Comparison of ENCODE assay signal across 8 cellular contexts in the genomic region with DNA sequence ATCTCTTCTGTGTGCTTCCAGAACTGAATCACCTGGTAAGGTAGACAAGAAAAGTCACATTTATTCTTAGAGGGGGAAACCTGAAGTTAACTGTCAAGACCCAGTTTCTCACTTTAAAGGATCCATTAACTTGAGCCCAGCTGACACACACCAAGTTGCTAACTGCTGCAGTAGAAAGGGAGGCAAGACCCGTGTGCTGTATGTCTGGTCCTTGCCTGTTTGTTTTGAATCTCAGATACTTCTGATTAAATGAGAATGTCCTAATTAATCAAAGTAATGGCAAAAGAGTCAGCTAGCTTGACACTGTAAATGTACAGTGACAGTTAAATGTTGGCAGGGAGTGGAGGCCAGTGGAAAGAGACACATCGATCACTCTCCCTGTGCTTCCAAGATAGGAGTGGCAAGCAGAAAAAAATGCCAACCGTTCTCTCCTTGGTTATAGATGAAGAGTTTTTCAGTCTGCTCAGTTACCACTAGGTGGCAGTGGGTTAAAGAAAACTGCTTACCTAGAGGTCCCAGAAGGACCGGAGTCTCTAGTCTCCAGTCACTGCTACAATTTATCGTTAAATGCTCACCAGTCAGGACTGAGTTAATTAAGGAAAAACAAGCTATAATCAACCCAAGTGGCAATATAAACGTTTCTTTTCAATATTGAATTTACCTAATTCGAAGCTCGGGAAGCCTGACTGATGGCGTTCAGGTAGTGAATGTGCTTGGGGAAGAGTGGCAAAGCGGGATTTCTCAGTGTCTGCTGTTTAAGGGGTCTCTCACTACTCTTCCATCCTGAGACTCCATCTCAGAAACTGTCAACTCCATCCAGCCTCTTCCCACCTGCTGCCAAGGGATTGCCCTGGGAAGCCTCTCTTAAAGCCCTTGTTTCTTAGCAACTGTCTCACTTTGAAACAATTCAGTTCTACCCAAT. TPM values are rescaled to one million over a fixed set of nuclear protein-coding genes. Genes with fewer than 3 reads are reported as not detected.
DNase-seq lines count a peak whose midpoint lies in the region; ATAC-seq, FAIRE-seq and TF ChIP-seq lines count a peak whose summit lies in the region.

No MANE protein-coding gene starts in this region.

- no peaks in the 10 kb centered on the region for H3K27me3 Mint-ChIP-seq in naive B cell
- H3K27me3 Mint-ChIP-seq in activated T-helper 2 cell treated with anti-CD3 and anti-CD28 coated beads, Interferon-gamma antibody, Interleukin-2, Interleukin-4, amounts not matched to agents 10 μg/mL and 5 μg/mL and 100 μg/mL, durations not matched to agents 14 hours and 24 hours and 36 hours (ENCODE audit: low read depth): no peaks in the 10 kb centered on the region

- H3K9me3 ChIP-seq in A549 (no peaks in the 10 kb centered on the region), esophagus squamous epithelium (no peaks in the 10 kb centered on the region)

- peak; percentile 77 to 82 for TF ChIP-seq RAD21 in A549 (conservative IDR thresholded peaks at IDR 0.05 in 1 of 2, IDR thresholded peaks at IDR 0.05 in 1 of 2)

- H3K4me1 Mint-ChIP-seq in naive B cell: peaks cover 0 to 4% (median 2%) of the 10 kb centered on the region in 3 donors
- peaks cover 14% of the 10 kb centered on the region for H3K4me1 Mint-ChIP-seq in activated T-helper 2 cell treated with anti-CD3 and anti-CD28 coated beads, Interferon-gamma antibody, Interleukin-2, Interleukin-4, amounts not matched to agents 10 μg/mL and 5 μg/mL and 100 μg/mL, durations not matched to agents 14 hours and 24 hours and 36 hours (ENCODE audit: low read depth)

- H3K27ac Mint-ChIP-seq in naive B cell: peak overlapping the region in 1 of 6 donors; percentile 55
- no peak overlapping the region for H3K27ac Mint-ChIP-seq in activated T-helper 2 cell treated with anti-CD3 and anti-CD28 coated beads, Interferon-gamma antibody, Interleukin-2, Interleukin-4, amounts not matched to agents 10 μg/mL and 5 μg/mL and 100 μg/mL, durations not matched to agents 14 hours and 24 hours and 36 hours

- no peak for TF ChIP-seq EP300 in A549 (IDR thresholded peaks at IDR 0.05)

- no peak overlapping the region for H3K27ac ChIP-seq in A549
- H3K27ac ChIP-seq in esophagus squamous epithelium: no peak overlapping the region

- POLR2A ChIA-PET in A549 (lab: Yijun Ruan, JAX): no interaction called here

- ATAC-seq in A549 (peak; percentile 94 to 98), naive B cell (ENCODE audit: low read depth in 2 of 2) (peak; percentile 78 to 83)

- DNase-seq in A549 (ENCODE audit: low read depth in 1 of 2, low spot score in 1 of 2) (peak; percentile 67 to 72), GDM1 (lab: John Stamatoyannopoulos, UW) (peak; percentile 12), HCEC 1CT (peak; percentile 60), NCI-H1436 (lab: John Stamatoyannopoulos, UW) (peak; percentile 75), SKM-1 treated with dmso at 0.1 percent for 144 hours (lab: John Stamatoyannopoulos, UW; ENCODE audit: unreplicated experiment) (peak; percentile 61), esophagus squamous epithelium (lab: John Stamatoyannopoulos, UW) (no peak), naive B cell (peak; percentile 41)
- no peak for DNase-seq in activated T-helper 2 cell treated with anti-CD3 and anti-CD28 coated beads, Interferon-gamma antibody, Interleukin-2, Interleukin-4, amounts not matched to agents 10 μg/mL and 5 μg/mL and 100 μg/mL, durations not matched to agents 14 hours and 24 hours and 36 hours (ENCODE audit: low spot score)

- peaks cover 0 to 38% (median 0%) of the 10 kb centered on the region in 3 donors for H3K36me3 ChIP-seq in esophagus squamous epithelium

- no peak overlapping the region for H3K4me3 Mint-ChIP-seq in naive B cell
- no peak overlapping the region for H3K4me3 Mint-ChIP-seq in activated T-helper 2 cell treated with anti-CD3 and anti-CD28 coated beads, Interferon-gamma antibody, Interleukin-2, Interleukin-4, amounts not matched to agents 10 μg/mL and 5 μg/mL and 100 μg/mL, durations not matched to agents 14 hours and 24 hours and 36 hours (ENCODE audit: low read depth)

- intact Hi-C loops in esophagus squamous epithelium (cut with DNase I): no loop called here
- intact Hi-C loops in activated T-helper 2 cell treated with anti-CD3 and anti-CD28 coated beads, Interferon-gamma antibody, Interleukin-2, Interleukin-4, amounts not matched to agents 10 μg/mL and 5 μg/mL and 100 μg/mL, durations not matched to agents 14 hours and 24 hours and 36 hours (cut with micrococcal nuclease): loop anchor here (2.0 to 5.0 kb wide), 3 partner anchors 157 to 233 kb away; no protein-coding TSS in a partner anchor

- H3K4me2 ChIP-seq in A549: peak overlapping the region; percentile 33; the same call in 1 of the 3 replicates

- 46% methylated on average over 10 of the region's 10 CpGs for WGBS in A549 (ENCODE audit: missing lambda C conversion rate)
- WGBS in esophagus squamous epithelium, 2 donors: 33 to 36% methylated on average over 10 of the region's 10 CpGs

- CTCF ChIA-PET in A549 (lab: Yijun Ruan, JAX): interaction anchor here (0.5 to 7.8 kb wide), 38 partner anchors 8 to 1549 kb away, joined by 3 to 78 read pairs (median 4); a partner anchor contains a TSS

- no peaks in the 10 kb centered on the region for H3K27me3 ChIP-seq in esophagus squamous epithelium

- H3K9me3 Mint-ChIP-seq in naive B cell: no peaks in the 10 kb centered on the region
- no peaks in the 10 kb centered on the region for H3K9me3 Mint-ChIP-seq in activated T-helper 2 cell treated with anti-CD3 and anti-CD28 coated beads, Interferon-gamma antibody, Interleukin-2, Interleukin-4, amounts not matched to agents 10 μg/mL and 5 μg/mL and 100 μg/mL, durations not matched to agents 14 hours and 24 hours and 36 hours

- H3K4me3 ChIP-seq in A549 (no peak overlapping the region), esophagus squamous epithelium (no peak overlapping the region)

- H3K4me1 ChIP-seq in A549: no peaks in the 10 kb centered on the region
- peaks cover 0 to 8% (median 0%) of the 10 kb centered on the region in 3 donors for H3K4me1 ChIP-seq in esophagus squamous epithelium

- no peaks in the 10 kb centered on the region for H3K36me3 Mint-ChIP-seq in naive B cell
- H3K36me3 Mint-ChIP-seq in activated T-helper 2 cell treated with anti-CD3 and anti-CD28 coated beads, Interferon-gamma antibody, Interleukin-2, Interleukin-4, amounts not matched to agents 10 μg/mL and 5 μg/mL and 100 μg/mL, durations not matched to agents 14 hours and 24 hours and 36 hours (ENCODE audit: low read depth): peaks cover 15% of the 10 kb centered on the region

- TF ChIP-seq POLR2A in A549 (IDR thresholded peaks at IDR 0.05; ENCODE audit: low read length) (no peak), esophagus squamous epithelium (IDR thresholded peaks at IDR 0.05) (no peak)

- peak; percentile 23 for FAIRE-seq in A549 (lab: Jason Lieb, UNC)

- TF ChIP-seq CTCF in A549 (IDR thresholded peaks at IDR 0.05) (peak; percentile 88), esophagus squamous epithelium (IDR thresholded peaks at IDR 0.05) (peak; percentile 57 to 80 (median 73))

TF ChIP-seq in A549, 52 proteins besides CTCF, POLR2A, EP300 and RAD21:
- TF ChIP-seq ESRRA (IDR thresholded peaks at IDR 0.05; ENCODE audit: borderline replicate concordance, low read length) (no peak), NR3C1 (IDR thresholded peaks at IDR 0.05) (no peak), SMC3 (IDR thresholded peaks at IDR 0.05) (peak; percentile 69), EHF (CRISPR knock-in tag; IDR thresholded peaks at IDR 0.05) (no peak)
- TF ChIP-seq, protein P1, sequence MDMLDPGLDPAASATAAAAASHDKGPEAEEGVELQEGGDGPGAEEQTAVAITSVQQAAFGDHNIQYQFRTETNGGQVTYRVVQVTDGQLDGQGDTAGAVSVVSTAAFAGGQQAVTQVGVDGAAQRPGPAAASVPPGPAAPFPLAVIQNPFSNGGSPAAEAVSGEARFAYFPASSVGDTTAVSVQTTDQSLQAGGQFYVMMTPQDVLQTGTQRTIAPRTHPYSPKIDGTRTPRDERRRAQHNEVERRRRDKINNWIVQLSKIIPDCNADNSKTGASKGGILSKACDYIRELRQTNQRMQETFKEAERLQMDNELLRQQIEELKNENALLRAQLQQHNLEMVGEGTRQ (IDR thresholded peaks at IDR 0.05): no peak
- TF ChIP-seq, protein P2, sequence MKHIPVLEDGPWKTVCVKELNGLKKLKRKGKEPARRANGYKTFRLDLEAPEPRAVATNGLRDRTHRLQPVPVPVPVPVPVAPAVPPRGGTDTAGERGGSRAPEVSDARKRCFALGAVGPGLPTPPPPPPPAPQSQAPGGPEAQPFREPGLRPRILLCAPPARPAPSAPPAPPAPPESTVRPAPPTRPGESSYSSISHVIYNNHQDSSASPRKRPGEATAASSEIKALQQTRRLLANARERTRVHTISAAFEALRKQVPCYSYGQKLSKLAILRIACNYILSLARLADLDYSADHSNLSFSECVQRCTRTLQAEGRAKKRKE (CRISPR knock-in tag; IDR thresholded peaks at IDR 0.05; ENCODE audit: low read depth): no peak

RNA-seq across cellular contexts. Expression of a gene that starts 18.4 kb away (rescaled TPM):
- 3.7 and 4.1 TPM in 2 replicates for polyA plus RNA-seq in A549 (2011; rRNA removed)
- polyA plus RNA-seq in A549 (2012; cell fraction: cytosol; rRNA removed): 0.89 and 1.1 TPM in 2 replicates
- polyA plus RNA-seq in A549 (2012; cell fraction: nucleus; rRNA removed): 1.1 and 1.4 TPM in 2 replicates
- 2.7 to 2.9 TPM (median 2.8 TPM) in 3 replicates for polyA plus RNA-seq in A549 (2017; fragmentation: RNase III; extraction: RNeasy Plus Mini Kit Qiagen cat#74134 plus additional on column Dnase treatment)
- polyA minus RNA-seq in A549 (2011; rRNA and poly(A)+ RNA removed): 2.3 and 2.7 TPM in 2 replicates
- total RNA-seq in esophagus squamous epithelium: 1 to 10 TPM; 2.1 to 6.7 (median 3.6) TPM
- polyA plus RNA-seq in naive B cell (ENCODE audit: low read depth in 6 of 6): under 1 TPM in 5 of 6 donors, not detected in 1; 0.27 to 0.69 (median 0.28) TPM
- total RNA-seq in activated T-helper 2 cell treated with anti-CD3 and anti-CD28 coated beads, Interferon-gamma antibody, Interleukin-2, Interleukin-4, amounts not matched to agents 10 μg/mL and 5 μg/mL and 100 μg/mL, durations not matched to agents 14 hours and 24 hours and 36 hours: 8.7 and 8.9 TPM in 2 replicates

RNA-seq across cellular contexts. Expression of a gene that starts 30.7 kb away (rescaled TPM):
- 31.9 and 45.6 TPM in 2 replicates for polyA plus RNA-seq in A549 (2011; rRNA removed)
- polyA plus RNA-seq in A549 (2012; cell fraction: cytosol; rRNA removed): 29.2 and 36.1 TPM in 2 replicates
- 19.9 and 20.2 TPM in 2 replicates for polyA plus RNA-seq in A549 (2012; cell fraction: nucleus; rRNA removed)
- 36.9 to 43.7 TPM (median 39.3 TPM) in 3 replicates for polyA plus RNA-seq in A549 (2017; fragmentation: RNase III; extraction: RNeasy Plus Mini Kit Qiagen cat#74134 plus additional on column Dnase treatment)
- 42.7 and 60.4 TPM in 2 replicates for polyA minus RNA-seq in A549 (2011; rRNA and poly(A)+ RNA removed)
- total RNA-seq in esophagus squamous epithelium: 10 to 100 TPM in 2 of 4 donors, 1 to 10 TPM in 2; 5.7 to 21.0 (median 11.8) TPM
- polyA plus RNA-seq in naive B cell (ENCODE audit: low read depth in 6 of 6): 1 to 10 TPM; 3.8 to 8.4 (median 5.6) TPM
- 28.8 and 29.3 TPM in 2 replicates for total RNA-seq in activated T-helper 2 cell treated with anti-CD3 and anti-CD28 coated beads, Interferon-gamma antibody, Interleukin-2, Interleukin-4, amounts not matched to agents 10 μg/mL and 5 μg/mL and 100 μg/mL, durations not matched to agents 14 hours and 24 hours and 36 hours

Comparison
In these comparisons a context has a peak if more than half of its experiments do, and no peak if none do; other contexts are left out.
1. DNase-seq: peak in A549 (2 of 2), GDM1 (single experiment), HCEC 1CT (single experiment), NCI-H1436 (single experiment), SKM-1 treated with dmso at 0.1 percent for 144 hours (single experiment) and naive B cell (single experiment); none in esophagus squamous epithelium (single experiment) and activated T-helper 2 cell treated with anti-CD3 and anti-CD28 coated beads, Interferon-gamma antibody, Interleukin-2, Interleukin-4, amounts not matched to agents 10 μg/mL and 5 μg/mL and 100 μg/mL, durations not matched to agents 14 hours and 24 hours and 36 hours (single experiment).